Comparison of ENCODE assay signal across 12 cellular contexts in genomic region chr1:202661136-202661845, GRCh38. TPM values are rescaled to one million over a fixed set of nuclear protein-coding genes. Genes with fewer than 3 reads are reported as not detected.
DNase-seq lines count a peak whose midpoint lies in the region; ATAC-seq and TF ChIP-seq lines count a peak whose summit lies in the region.
"Had no signal": no experiment of that assay in that cellular context is flagged by ENCODE, and none has a peak within 500 bp of the region (broad histone marks: within the 10 kb centered on the region; RNA-seq: fewer than 3 reads in every experiment).

No MANE protein-coding gene starts in this region.

- no peaks in the 10 kb centered on the region for H4K20me1 ChIP-seq in OCI-LY7 (ENCODE audit: insufficient read depth, low read length)

- H3K36me3 ChIP-seq in OCI-LY7 (ENCODE audit: insufficient read depth, low read length) (no peaks in the 10 kb centered on the region), spleen (no peaks in the 10 kb centered on the region)

- no peaks in the 10 kb centered on the region for H3K79me2 ChIP-seq in OCI-LY7 (ENCODE audit: insufficient read depth, low read depth, low read length)

- 74 to 76% (median 75%) methylated on average over 13 of the region's 13 CpGs for WGBS in spleen, 5 donors

- H3K27me3 ChIP-seq in spleen (replicated peaks in 1 of 7) = peaks cover 0 to 83% (median 11%) of the 10 kb centered on the region in 7 donors

- TF ChIP-seq CTCF in AG09319 (IDR thresholded peaks at IDR 0.05; ENCODE audit: low read depth, low read length) (peak; percentile 9), GM12864 (IDR thresholded peaks at IDR 0.05; ENCODE audit: low read depth, low read length, missing control alignments) (peak; percentile 62), OCI-LY7 (conservative IDR thresholded peaks at IDR 0.05; ENCODE audit: low read length) (peak; percentile 54), fibroblast of pulmonary artery (IDR thresholded peaks at IDR 0.05; ENCODE audit: low read length, missing control alignments) (peak; percentile 21), spleen (IDR thresholded peaks at IDR 0.05 in 8 of 11, conservative IDR thresholded peaks at IDR 0.05 in 3 of 11) (peak in 5 of 11 experiments; percentile 12 to 44 (median 24))

- no peak for TF ChIP-seq POLR2A in spleen (IDR thresholded peaks at IDR 0.05)

- BruUV-seq in OCI-LY7 (replicated peaks; lab: Mats Ljungman, UMichigan) = no TSS peak

- H3K9me2 ChIP-seq in OCI-LY7 (ENCODE audit: insufficient read depth, low read length) = no peaks in the 10 kb centered on the region

- CTCF ChIA-PET in OCI-LY7 (lab: Charles Lee; ENCODE audit: unreplicated experiment) = no interaction called here

- H2AFZ ChIP-seq in OCI-LY7 (ENCODE audit: low read length) = no peak overlapping the region

- H3K4me3 ChIP-seq in GM12864 (ENCODE audit: low read depth, low read length) (no peak overlapping the region), OCI-LY7 (ENCODE audit: low read depth, low read length, poor library complexity, severe bottlenecking) (no peak overlapping the region), fibroblast of pulmonary artery (replicated peaks; ENCODE audit: low read depth, low read length) (no peak overlapping the region), spleen (no peak overlapping the region)

- ATAC-seq in HG02884 (IDR thresholded peaks at IDR 0.05; ENCODE audit: unreplicated experiment) (no peak), HG03097 (IDR thresholded peaks at IDR 0.05; ENCODE audit: low FRiP score, unreplicated experiment) (no peak), GM18519 (IDR thresholded peaks at IDR 0.05; ENCODE audit: low FRiP score, unreplicated experiment) (no peak)
- ATAC-seq: activated naive CD8-positive, alpha-beta T cell treated with anti-CD3 and anti-CD28 coated beads, Interleukin-2, amount 50 U/mL, for 24 hours had no signal

- H3K4me2 ChIP-seq in OCI-LY7 (ENCODE audit: low read length) = no peak overlapping the region

- DNase-seq in AG09319 (ENCODE audit: extremely low read depth, low read depth) (no peak), GM12864 (ENCODE audit: low read depth) (no peak), OCI-LY7 (ENCODE audit: low spot score) (peak; percentile 11), fibroblast of pulmonary artery (ENCODE audit: low read depth) (no peak), spleen (no peak)
- DNase-seq: activated naive CD8-positive, alpha-beta T cell treated with anti-CD3 and anti-CD28 coated beads, Interleukin-2, amount 50 U/mL, for 24 hours; NCI-H526 treated with DMSO at 0.1 percent for 48 hours; stimulated activated CD4-positive, alpha-beta T cell treated with anti-CD3 and anti-CD28 coated beads, Interleukin-12 subunit alpha, Interleukin-12 subunit beta, amount 100 ng/mL, for 4 hours had no signal

- H3K9me3 ChIP-seq in OCI-LY7 (ENCODE audit: low read length) (no peaks in the 10 kb centered on the region), spleen (no peaks in the 10 kb centered on the region)

- POLR2A ChIA-PET in OCI-LY7 (lab: Charles Lee) = no interaction called here

- intact Hi-C loops in OCI-LY7 (cut with micrococcal nuclease; ENCODE audit: unreplicated experiment) (no loop called here), spleen (cut with DNase I; ENCODE audit: low total_unique reads) (no loop called here)

- no peaks in the 10 kb centered on the region for H3K4me1 ChIP-seq in OCI-LY7 (ENCODE audit: insufficient read depth, low read length, poor library complexity, severe bottlenecking)
- no peaks in the 10 kb centered on the region for H3K4me1 ChIP-seq in spleen

- H3K27ac ChIP-seq in OCI-LY7 (ENCODE audit: low read depth, low read length, poor library complexity, severe bottlenecking) (no peak overlapping the region), spleen (no peak overlapping the region)

RNA-seq across cellular contexts. Expression of gene SYT2, which starts 49.0 kb away (rescaled TPM):
- total RNA-seq in OCI-LY7 (2014; rRNA removed; shearing (Covaris generic)) = not detected in 2 replicates
- not detected in 2 replicates for total RNA-seq in OCI-LY7 (2022)
- total RNA-seq in spleen = under 1 TPM in 4 of 7 donors, not detected in 3; 0.03 to 0.14 (median 0.08) TPM
- polyA plus RNA-seq in spleen = under 1 TPM; under 0.01 to 0.02 (median under 0.01) TPM
- total RNA-seq: fibroblast of lung had no signal
